Comparison of ENCODE assay signal across 1 cellular context in genomic region chr17:55444471-55445441, GRCh38.
TF ChIP-seq lines count a peak whose summit lies in the region.

No MANE protein-coding gene starts in this region.

TF ChIP-seq in HepG2, 621 proteins besides CTCF, POLR2A, EP300 and RAD21 (continued from another document and continues in another):
- TF ChIP-seq CBX1 (IDR thresholded peaks at IDR 0.05; ENCODE audit: low read depth) (no peak), ZNF713 (CRISPR knock-in tag; IDR thresholded peaks at IDR 0.05) (no peak), DZIP1 (CRISPR knock-in tag; IDR thresholded peaks at IDR 0.05) (no peak), ZNF598 (CRISPR knock-in tag; IDR thresholded peaks at IDR 0.05; ENCODE audit: borderline replicate concordance) (0 out of 2 replicates have a peak, but pooled peaks have one; percentile 4), ZSCAN29 (CRISPR knock-in tag; conservative IDR thresholded peaks at IDR 0.05) (no peak), ZNF678 (CRISPR knock-in tag; IDR thresholded peaks at IDR 0.05) (no peak), CBX5 (CRISPR knock-in tag; IDR thresholded peaks at IDR 0.05; ENCODE audit: borderline replicate concordance) (no peak; the same call in 1 of the 2 replicates), NFATC3 (CRISPR knock-in tag; IDR thresholded peaks at IDR 0.05) (peak; percentile 18; the same call in 1 of the 2 replicates), KAT7 (CRISPR knock-in tag; IDR thresholded peaks at IDR 0.05; ENCODE audit: borderline replicate concordance) (peak; percentile 18; the same call in 1 of the 2 replicates), ZNF350 (CRISPR knock-in tag; IDR thresholded peaks at IDR 0.05; ENCODE audit: borderline replicate concordance, low read depth) (peak; percentile 77), PRDM4 (CRISPR knock-in tag; IDR thresholded peaks at IDR 0.05; ENCODE audit: borderline replicate concordance) (no peak), ZNF772 (CRISPR knock-in tag; IDR thresholded peaks at IDR 0.05) (peak; percentile 17; the same call in 1 of the 2 replicates), PHF20 (CRISPR knock-in tag; IDR thresholded peaks at IDR 0.05) (no peak), NFYB (CRISPR knock-in tag; IDR thresholded peaks at IDR 0.05) (0 out of 2 replicates have a peak, but pooled peaks have one; percentile 23), ZFY (CRISPR knock-in tag; IDR thresholded peaks at IDR 0.05) (no peak), ZNF501 (CRISPR knock-in tag; IDR thresholded peaks at IDR 0.05) (peak; percentile 81), THAP7 (CRISPR knock-in tag; IDR thresholded peaks at IDR 0.05) (no peak), MTF2 (CRISPR knock-in tag; IDR thresholded peaks at IDR 0.05; ENCODE audit: borderline replicate concordance) (no peak), PLSCR1 (CRISPR knock-in tag; IDR thresholded peaks at IDR 0.05; ENCODE audit: borderline replicate concordance) (no peak), ZNF577 (CRISPR knock-in tag; IDR thresholded peaks at IDR 0.05; ENCODE audit: borderline replicate concordance, low read depth) (no peak), KDM4B (CRISPR knock-in tag; IDR thresholded peaks at IDR 0.05) (no peak), ZNF513 (CRISPR knock-in tag; conservative IDR thresholded peaks at IDR 0.05) (no peak), HOXA7 (CRISPR knock-in tag; IDR thresholded peaks at IDR 0.05) (no peak), HMG20A (CRISPR knock-in tag; IDR thresholded peaks at IDR 0.05; ENCODE audit: borderline replicate concordance) (peak; percentile 77; the same call in 1 of the 2 replicates), NAIF1 (CRISPR knock-in tag; IDR thresholded peaks at IDR 0.05; ENCODE audit: borderline replicate concordance) (no peak), MBD4 (IDR thresholded peaks at IDR 0.05; ENCODE audit: borderline replicate concordance, low read length) (peak; percentile 80; the same call in 1 of the 2 replicates), ZNF605 (CRISPR knock-in tag; IDR thresholded peaks at IDR 0.05) (peak; percentile 92), STAG1 (CRISPR knock-in tag; IDR thresholded peaks at IDR 0.05) (0 out of 2 replicates have a peak, but pooled peaks have one; percentile 10), IRX3 (CRISPR knock-in tag; IDR thresholded peaks at IDR 0.05; ENCODE audit: borderline replicate concordance, low read depth) (no peak), KMT2A (CRISPR knock-in tag; IDR thresholded peaks at IDR 0.05) (no peak; the same call in 1 of the 2 replicates), MTA1 (CRISPR knock-in tag; IDR thresholded peaks at IDR 0.05; ENCODE audit: borderline replicate concordance) (no peak; the same call in 1 of the 2 replicates), NPAS2 (CRISPR knock-in tag; IDR thresholded peaks at IDR 0.05; ENCODE audit: borderline replicate concordance) (no peak), ZNF782 (CRISPR knock-in tag; IDR thresholded peaks at IDR 0.05; ENCODE audit: borderline replicate concordance) (0 out of 2 replicates have a peak, but pooled peaks have one; percentile 25), ZNF496 (CRISPR knock-in tag; IDR thresholded peaks at IDR 0.05; ENCODE audit: insufficient replicate concordance) (no peak), MXD4 (CRISPR knock-in tag; IDR thresholded peaks at IDR 0.05) (no peak)
- TF ChIP-seq, protein P1, sequence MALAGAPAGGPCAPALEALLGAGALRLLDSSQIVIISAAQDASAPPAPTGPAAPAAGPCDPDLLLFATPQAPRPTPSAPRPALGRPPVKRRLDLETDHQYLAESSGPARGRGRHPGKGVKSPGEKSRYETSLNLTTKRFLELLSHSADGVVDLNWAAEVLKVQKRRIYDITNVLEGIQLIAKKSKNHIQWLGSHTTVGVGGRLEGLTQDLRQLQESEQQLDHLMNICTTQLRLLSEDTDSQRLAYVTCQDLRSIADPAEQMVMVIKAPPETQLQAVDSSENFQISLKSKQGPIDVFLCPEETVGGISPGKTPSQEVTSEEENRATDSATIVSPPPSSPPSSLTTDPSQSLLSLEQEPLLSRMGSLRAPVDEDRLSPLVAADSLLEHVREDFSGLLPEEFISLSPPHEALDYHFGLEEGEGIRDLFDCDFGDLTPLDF (CRISPR knock-in tag; IDR thresholded peaks at IDR 0.05): no peak
- TF ChIP-seq, protein P2, sequence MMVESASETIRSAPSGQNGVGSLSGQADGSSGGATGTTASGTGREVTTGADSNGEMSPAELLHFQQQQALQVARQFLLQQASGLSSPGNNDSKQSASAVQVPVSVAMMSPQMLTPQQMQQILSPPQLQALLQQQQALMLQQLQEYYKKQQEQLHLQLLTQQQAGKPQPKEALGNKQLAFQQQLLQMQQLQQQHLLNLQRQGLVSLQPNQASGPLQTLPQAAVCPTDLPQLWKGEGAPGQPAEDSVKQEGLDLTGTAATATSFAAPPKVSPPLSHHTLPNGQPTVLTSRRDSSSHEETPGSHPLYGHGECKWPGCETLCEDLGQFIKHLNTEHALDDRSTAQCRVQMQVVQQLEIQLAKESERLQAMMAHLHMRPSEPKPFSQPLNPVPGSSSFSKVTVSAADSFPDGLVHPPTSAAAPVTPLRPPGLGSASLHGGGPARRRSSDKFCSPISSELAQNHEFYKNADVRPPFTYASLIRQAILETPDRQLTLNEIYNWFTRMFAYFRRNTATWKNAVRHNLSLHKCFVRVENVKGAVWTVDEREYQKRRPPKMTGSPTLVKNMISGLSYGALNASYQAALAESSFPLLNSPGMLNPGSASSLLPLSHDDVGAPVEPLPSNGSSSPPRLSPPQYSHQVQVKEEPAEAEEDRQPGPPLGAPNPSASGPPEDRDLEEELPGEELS (CRISPR knock-in tag; IDR thresholded peaks at IDR 0.05): peak; percentile 66
- TF ChIP-seq, protein P3, sequence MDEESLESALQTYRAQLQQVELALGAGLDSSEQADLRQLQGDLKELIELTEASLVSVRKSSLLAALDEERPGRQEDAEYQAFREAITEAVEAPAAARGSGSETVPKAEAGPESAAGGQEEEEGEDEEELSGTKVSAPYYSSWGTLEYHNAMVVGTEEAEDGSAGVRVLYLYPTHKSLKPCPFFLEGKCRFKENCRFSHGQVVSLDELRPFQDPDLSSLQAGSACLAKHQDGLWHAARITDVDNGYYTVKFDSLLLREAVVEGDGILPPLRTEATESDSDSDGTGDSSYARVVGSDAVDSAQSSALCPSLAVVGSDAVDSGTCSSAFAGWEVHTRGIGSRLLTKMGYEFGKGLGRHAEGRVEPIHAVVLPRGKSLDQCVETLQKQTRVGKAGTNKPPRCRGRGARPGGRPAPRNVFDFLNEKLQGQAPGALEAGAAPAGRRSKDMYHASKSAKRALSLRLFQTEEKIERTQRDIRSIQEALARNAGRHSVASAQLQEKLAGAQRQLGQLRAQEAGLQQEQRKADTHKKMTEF (CRISPR knock-in tag; IDR thresholded peaks at IDR 0.05): peak; percentile 80
- TF ChIP-seq, protein P4, sequence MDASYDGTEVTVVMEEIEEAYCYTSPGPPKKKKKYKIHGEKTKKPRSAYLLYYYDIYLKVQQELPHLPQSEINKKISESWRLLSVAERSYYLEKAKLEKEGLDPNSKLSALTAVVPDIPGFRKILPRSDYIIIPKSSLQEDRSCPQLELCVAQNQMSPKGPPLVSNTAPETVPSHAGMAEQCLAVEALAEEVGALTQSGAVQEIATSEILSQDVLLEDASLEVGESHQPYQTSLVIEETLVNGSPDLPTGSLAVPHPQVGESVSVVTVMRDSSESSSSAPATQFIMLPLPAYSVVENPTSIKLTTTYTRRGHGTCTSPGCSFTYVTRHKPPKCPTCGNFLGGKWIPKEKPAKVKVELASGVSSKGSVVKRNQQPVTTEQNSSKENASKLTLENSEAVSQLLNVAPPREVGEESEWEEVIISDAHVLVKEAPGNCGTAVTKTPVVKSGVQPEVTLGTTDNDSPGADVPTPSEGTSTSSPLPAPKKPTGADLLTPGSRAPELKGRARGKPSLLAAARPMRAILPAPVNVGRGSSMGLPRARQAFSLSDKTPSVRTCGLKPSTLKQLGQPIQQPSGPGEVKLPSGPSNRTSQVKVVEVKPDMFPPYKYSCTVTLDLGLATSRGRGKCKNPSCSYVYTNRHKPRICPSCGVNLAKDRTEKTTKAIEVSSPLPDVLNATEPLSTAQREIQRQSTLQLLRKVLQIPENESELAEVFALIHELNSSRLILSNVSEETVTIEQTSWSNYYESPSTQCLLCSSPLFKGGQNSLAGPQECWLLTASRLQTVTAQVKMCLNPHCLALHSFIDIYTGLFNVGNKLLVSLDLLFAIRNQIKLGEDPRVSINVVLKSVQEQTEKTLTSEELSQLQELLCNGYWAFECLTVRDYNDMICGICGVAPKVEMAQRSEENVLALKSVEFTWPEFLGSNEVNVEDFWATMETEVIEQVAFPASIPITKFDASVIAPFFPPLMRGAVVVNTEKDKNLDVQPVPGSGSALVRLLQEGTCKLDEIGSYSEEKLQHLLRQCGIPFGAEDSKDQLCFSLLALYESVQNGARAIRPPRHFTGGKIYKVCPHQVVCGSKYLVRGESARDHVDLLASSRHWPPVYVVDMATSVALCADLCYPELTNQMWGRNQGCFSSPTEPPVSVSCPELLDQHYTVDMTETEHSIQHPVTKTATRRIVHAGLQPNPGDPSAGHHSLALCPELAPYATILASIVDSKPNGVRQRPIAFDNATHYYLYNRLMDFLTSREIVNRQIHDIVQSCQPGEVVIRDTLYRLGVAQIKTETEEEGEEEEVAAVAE (CRISPR knock-in tag; IDR thresholded peaks at IDR 0.05; ENCODE audit: borderline replicate concordance): peak; percentile 24; the same call in 1 of the 2 replicates
- TF ChIP-seq, protein P5, sequence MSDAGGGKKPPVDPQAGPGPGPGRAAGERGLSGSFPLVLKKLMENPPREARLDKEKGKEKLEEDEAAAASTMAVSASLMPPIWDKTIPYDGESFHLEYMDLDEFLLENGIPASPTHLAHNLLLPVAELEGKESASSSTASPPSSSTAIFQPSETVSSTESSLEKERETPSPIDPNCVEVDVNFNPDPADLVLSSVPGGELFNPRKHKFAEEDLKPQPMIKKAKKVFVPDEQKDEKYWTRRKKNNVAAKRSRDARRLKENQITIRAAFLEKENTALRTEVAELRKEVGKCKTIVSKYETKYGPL (CRISPR knock-in tag; IDR thresholded peaks at IDR 0.05): no peak
- TF ChIP-seq, protein P6, sequence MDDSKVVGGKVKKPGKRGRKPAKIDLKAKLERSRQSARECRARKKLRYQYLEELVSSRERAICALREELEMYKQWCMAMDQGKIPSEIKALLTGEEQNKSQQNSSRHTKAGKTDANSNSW (CRISPR knock-in tag; IDR thresholded peaks at IDR 0.05; ENCODE audit: borderline replicate concordance): no peak
